Comparison of ENCODE assay signal across 20 cellular contexts in genomic region chr9:1303911-1304310, GRCh38.
"Had no signal": no experiment of that assay in that cellular context is flagged by ENCODE, and none has a peak within 500 bp of the region (broad histone marks: within the 10 kb centered on the region; RNA-seq: fewer than 3 reads in every experiment).

No MANE protein-coding gene starts in this region.

- DNase-seq: activated B cell treated with CpG ODN at 0.5 μM for 24 hours; activated CD4-positive, alpha-beta T cell treated with anti-CD3 and anti-CD28 coated beads for 1 hour; activated CD4-positive, alpha-beta T cell treated with anti-CD3 and anti-CD28 coated beads, Interleukin-2, amount 10 ng/mL, durations not matched to agents 24 days and 14 days; activated CD4-positive, alpha-beta T cell treated with anti-CD3 and anti-CD28 coated beads, Interleukin-2, amount 50 U/mL, for 48 hours; activated CD8-positive, alpha-beta memory T cell treated with anti-CD3 and anti-CD28 coated beads, Interleukin-2, amount 10 ng/mL, durations not matched to agents 7 days and 5 days; activated effector memory CD4-positive, alpha-beta T cell treated with Interleukin-2 at 50 U/mL for 16 hours; activated naive CD4-positive, alpha-beta T cell; activated T-cell treated with anti-CD3 and anti-CD28 coated beads, Interleukin-2, amount 50 U/mL, for 24 hours; aorta; Kasumi-1; KBM-7; NCI-H1092; NCI-H1417; NCI-H1930; NCI-H446 treated with DMSO at 0.1 percent for 48 hours; NCI-H524 treated with DMSO at 0.1 percent for 48 hours; PC-9; SIG-M5; T-helper 17 cell; T-helper 9 cell had no signal

- H3K27ac ChIP-seq: PC-9 had no signal

- H3K4me2 ChIP-seq: PC-9 had no signal

- H2AFZ ChIP-seq: PC-9 had no signal

- H3K4me3 ChIP-seq: PC-9 had no signal
